Comparison of ENCODE assay signal across 9 cellular contexts in the genomic region with DNA sequence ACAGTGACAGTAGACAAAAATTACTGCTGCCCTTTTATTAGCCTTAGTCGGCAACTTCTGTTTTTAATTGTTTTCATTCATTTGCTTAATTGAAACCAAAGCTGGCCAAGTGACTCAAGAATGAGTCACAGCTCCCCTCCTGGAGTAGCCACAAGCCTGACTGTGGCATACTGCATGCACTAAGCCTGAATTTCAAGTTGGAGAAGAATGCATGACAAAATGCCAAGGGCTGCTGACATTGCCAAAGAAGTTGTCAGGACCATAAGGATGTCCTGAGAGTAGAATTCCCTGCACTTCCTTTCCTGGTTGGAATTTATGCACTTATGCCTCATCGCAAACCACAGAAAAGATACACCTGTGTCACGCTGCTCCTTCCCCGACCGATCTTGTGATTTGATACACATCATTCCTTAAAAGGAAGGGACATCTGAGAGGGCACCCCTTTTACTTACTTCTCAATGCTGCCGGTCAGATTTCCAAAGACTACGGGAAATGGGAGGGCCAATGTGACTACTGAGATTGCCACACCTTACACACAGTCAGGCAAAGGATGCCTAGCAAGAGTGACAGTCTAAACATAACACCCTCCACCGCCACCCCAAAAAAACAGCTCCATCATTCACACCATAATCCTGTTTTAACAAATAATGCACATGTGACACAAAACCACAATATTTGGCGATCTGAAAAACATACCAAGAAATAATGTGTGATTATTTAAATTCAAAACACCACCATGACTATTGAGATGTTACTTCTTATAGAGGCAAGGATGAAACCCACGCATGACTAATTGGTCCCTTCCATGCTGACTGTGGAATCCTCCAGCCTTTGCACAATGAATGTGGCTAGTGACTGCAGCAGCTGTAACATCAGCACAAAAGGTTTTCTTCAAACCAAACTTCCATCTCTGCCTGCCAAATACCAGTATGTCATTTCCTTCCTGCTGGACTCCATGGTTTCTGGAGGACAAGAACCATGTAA. TPM values are rescaled to one million over a fixed set of nuclear protein-coding genes. Genes with fewer than 3 reads are reported as not detected.
DNase-seq lines count a peak whose midpoint lies in the region; ATAC-seq and TF ChIP-seq lines count a peak whose summit lies in the region.
"Had no signal": no experiment of that assay in that cellular context is flagged by ENCODE, and none has a peak within 500 bp of the region (broad histone marks: within the 10 kb centered on the region; RNA-seq: fewer than 3 reads in every experiment).

No MANE protein-coding gene starts in this region.

- TF ChIP-seq CTCF in fibroblast of lung (conservative IDR thresholded peaks at IDR 0.05 in 1 of 2, IDR thresholded peaks at IDR 0.05 in 1 of 2; ENCODE audit: low read depth in 1 of 2, low read length in 2 of 2): no peak

- H3K4me1 ChIP-seq in CD4-positive, alpha-beta memory T cell (ENCODE audit: insufficient read depth, low read length): peaks cover 28% of the 10 kb centered on the region
- H3K4me1 ChIP-seq in fibroblast of lung (ENCODE audit: control insufficient read depth, extremely low read depth, insufficient read depth, low read length): peaks cover 8% of the 10 kb centered on the region
- H3K4me1 ChIP-seq in trophoblast cell (ENCODE audit: control insufficient read depth in 1 of 2, insufficient read depth in 2 of 2, low read length in 2 of 2): peaks cover 0 to 4% of the 10 kb centered on the region in 2 experiments

- no peak overlapping the region for H3K9ac ChIP-seq in fibroblast of lung (ENCODE audit: insufficient read depth, low read length)
- H3K9ac ChIP-seq in trophoblast cell (ENCODE audit: low read length): no peak overlapping the region

- H3K4me2 ChIP-seq in fibroblast of lung (ENCODE audit: extremely low read depth, insufficient read depth, low read length) (peak overlapping the region; percentile 51), trophoblast cell (ENCODE audit: low read length) (peak overlapping the region; percentile 4)

- H3K79me1 ChIP-seq in trophoblast cell (ENCODE audit: low read length): no peaks in the 10 kb centered on the region

- H3K9me3 Mint-ChIP-seq in CD4-positive, alpha-beta memory T cell: peaks cover 0 to 2% (median 0%) of the 10 kb centered on the region in 8 donors

- POLR2A ChIA-PET in CD4-positive, alpha-beta memory T cell (lab: Charles Lee; ENCODE audit: partially characterized antibody): no interaction called here

- H3K27me3 ChIP-seq in CD4-positive, alpha-beta memory T cell (ENCODE audit: insufficient read depth, low read length): no peaks in the 10 kb centered on the region
- H3K27me3 ChIP-seq in fibroblast of lung (ENCODE audit: control insufficient read depth, insufficient read depth, low read length): no peaks in the 10 kb centered on the region
- no peaks in the 10 kb centered on the region for H3K27me3 ChIP-seq in trophoblast cell (ENCODE audit: insufficient read depth, low read length)
- H3K27me3 ChIP-seq: Peyer's patch had no signal

- no peak overlapping the region for H3K18ac ChIP-seq in trophoblast cell (ENCODE audit: low read length)

- peaks cover 26 to 35% (median 31%) of the 10 kb centered on the region in 4 donors for H3K4me1 Mint-ChIP-seq in CD4-positive, alpha-beta memory T cell

- H3K36me3 ChIP-seq in CD4-positive, alpha-beta memory T cell (ENCODE audit: insufficient read depth, low read length): no peaks in the 10 kb centered on the region
- H3K36me3 ChIP-seq in fibroblast of lung (ENCODE audit: control insufficient read depth, insufficient read depth, low read length) (no peaks in the 10 kb centered on the region), trophoblast cell (ENCODE audit: control insufficient read depth in 1 of 2, insufficient read depth in 2 of 2, low read length in 2 of 2) (no peaks in the 10 kb centered on the region)
- H3K36me3 ChIP-seq: Peyer's patch had no signal

- intact Hi-C loops in CD4-positive, alpha-beta memory T cell (cut with micrococcal nuclease): no loop called here

- no peak overlapping the region for H3K4ac ChIP-seq in trophoblast cell (ENCODE audit: low read depth, low read length)

- CTCF ChIA-PET in CD4-positive, alpha-beta memory T cell (lab: Charles Lee; ENCODE audit: partially characterized antibody): interaction anchor here (1.0 kb wide), 1 partner anchor 189 kb away, joined by 4 read pairs; no protein-coding TSS in a partner anchor

- no peak overlapping the region for H3K14ac ChIP-seq in trophoblast cell (ENCODE audit: low read length)

- no peaks in the 10 kb centered on the region for H3K79me2 ChIP-seq in fibroblast of lung (ENCODE audit: control insufficient read depth, insufficient read depth, low read length)
- no peaks in the 10 kb centered on the region for H3K79me2 ChIP-seq in trophoblast cell (ENCODE audit: control insufficient read depth, insufficient read depth, low read length, poor library complexity)

- H2AFZ ChIP-seq in fibroblast of lung (ENCODE audit: low read length) (no peak overlapping the region), trophoblast cell (ENCODE audit: insufficient read depth, low read length, poor library complexity) (no peak overlapping the region)

- no peak overlapping the region for H2BK5ac ChIP-seq in trophoblast cell (ENCODE audit: low read depth, low read length, poor library complexity)

- no peaks in the 10 kb centered on the region for H3K9me3 ChIP-seq in CD4-positive, alpha-beta memory T cell (ENCODE audit: control insufficient read depth in 1 of 2, low read length in 2 of 2)
- H3K9me3 ChIP-seq in fibroblast of lung (ENCODE audit: control insufficient read depth, insufficient read depth, low read depth, low read length) (no peaks in the 10 kb centered on the region), trophoblast cell (ENCODE audit: insufficient read depth, low read depth, low read length) (no peaks in the 10 kb centered on the region)
- H3K9me3 ChIP-seq: Peyer's patch had no signal

- H4K20me1 ChIP-seq in fibroblast of lung (ENCODE audit: control insufficient read depth, extremely low read depth, insufficient read depth, low read length): no peaks in the 10 kb centered on the region

- peak in 2 of 5 donors; percentile 21 to 62 for DNase-seq in CD4-positive, alpha-beta memory T cell
- DNase-seq in LHCN-M2 (ENCODE audit: low read depth): peak; percentile 94
- DNase-seq in activated CD4-positive, alpha-beta T cell treated with anti-CD3 and anti-CD28 coated beads, Interleukin-2, amount 50 U/mL, for 48 hours: peak; percentile 47 to 66
- peak; percentile 93 to 97 for DNase-seq in fibroblast of lung (ENCODE audit: low read depth in 2 of 2)
- peak; percentile 95 to 98 for DNase-seq in trophoblast cell
- DNase-seq in NCI-H526 (lab: John Stamatoyannopoulos, UW): no peak
- DNase-seq in HuH-7.5 (ENCODE audit: low spot score): no peak

- H3K27ac Mint-ChIP-seq in CD4-positive, alpha-beta memory T cell: peak overlapping the region in 5 of 7 donors; percentile 6 to 50 (median 46)

- H2AK5ac ChIP-seq in trophoblast cell (ENCODE audit: low read length): no peak overlapping the region

- H3K27ac ChIP-seq in CD4-positive, alpha-beta memory T cell (ENCODE audit: low read depth, low read length): no peak overlapping the region
- H3K27ac ChIP-seq in fibroblast of lung (ENCODE audit: insufficient read depth, low read length): no peak overlapping the region
- peak overlapping the region; percentile 3 for H3K27ac ChIP-seq in trophoblast cell (ENCODE audit: low read depth, low read length)
- H3K27ac ChIP-seq: Peyer's patch had no signal

- ATAC-seq in GM21717 (IDR thresholded peaks at IDR 0.05; ENCODE audit: unreplicated experiment): peak; percentile 48

- H3K23ac ChIP-seq in trophoblast cell (ENCODE audit: low read length): no peak overlapping the region

- no CpG with 5 or more reads among the region's 10 CpGs for WGBS in trophoblast cell (ENCODE audit: extremely low coverage, insufficient coverage, insufficient read length)

- H3K27me3 Mint-ChIP-seq in CD4-positive, alpha-beta memory T cell: no peaks in the 10 kb centered on the region

- H4K8ac ChIP-seq in trophoblast cell (ENCODE audit: low read depth, low read length): no peak overlapping the region

- H4K91ac ChIP-seq in trophoblast cell (ENCODE audit: low read depth, low read length): no peak overlapping the region

- H3K4me3 ChIP-seq in CD4-positive, alpha-beta memory T cell (ENCODE audit: low read length in 2 of 2): no peak overlapping the region
- H3K4me3 ChIP-seq in fibroblast of lung (replicated peaks in 1 of 4; ENCODE audit: control extremely low read depth in 1 of 4, insufficient read depth in 1 of 4, low read depth in 3 of 4, low read length in 4 of 4) (no peak overlapping the region), trophoblast cell (ENCODE audit: low read depth, low read length) (no peak overlapping the region)
- H3K4me3 ChIP-seq: Peyer's patch had no signal

- no peak overlapping the region for H2BK120ac ChIP-seq in trophoblast cell (ENCODE audit: insufficient read depth, low read length, poor library complexity)

- no peak overlapping the region for H4K12ac ChIP-seq in trophoblast cell (ENCODE audit: low read depth, low read length)

- H2BK12ac ChIP-seq in trophoblast cell (ENCODE audit: low read length): no peak overlapping the region

- peak overlapping the region in 7 of 8 donors; percentile 7 to 68 (median 46) for H3K4me3 Mint-ChIP-seq in CD4-positive, alpha-beta memory T cell

- no peaks in the 10 kb centered on the region for H3K36me3 Mint-ChIP-seq in CD4-positive, alpha-beta memory T cell

RNA-seq across cellular contexts. Expression of a gene that starts 28.2 kb away (rescaled TPM):
- 1 to 10 TPM; 1.6 to 2.9 TPM for total RNA-seq in CD4-positive, alpha-beta memory T cell
- 1 to 10 TPM in 1 of 2 donors, under 1 TPM in 1; 0.43 to 2.0 TPM for polyA plus RNA-seq in CD4-positive, alpha-beta memory T cell
- total RNA-seq in LHCN-M2 (2014; rRNA removed): 0.64 and 1.4 TPM in 2 replicates
- 0.06 TPM for polyA plus RNA-seq in LHCN-M2 (2012)
- total RNA-seq in fibroblast of lung: under 0.01 TPM in 1 of 2 replicates, not detected in the other
- polyA plus RNA-seq in fibroblast of lung: 0.02 TPM in 1 of 2 replicates, not detected in the other
- not detected in 2 replicates for polyA plus RNA-seq in fibroblast of lung (2012)
- not detected in 2 replicates for polyA minus RNA-seq in fibroblast of lung (ENCODE audit: low replicate concordance)
- polyA plus RNA-seq in trophoblast cell (2013): 24.3 TPM in 2 replicates

Comparison
In these comparisons a context has a peak if more than half of its experiments do, and no peak if none do; other contexts are left out.
1. DNase-seq: peak in LHCN-M2 (single experiment), activated CD4-positive, alpha-beta T cell treated with anti-CD3 and anti-CD28 coated beads, Interleukin-2, amount 50 U/mL, for 48 hours (2 of 2), fibroblast of lung (2 of 2) and trophoblast cell (2 of 2); none in NCI-H526 (0 of 2) and HuH-7.5 (single experiment).